29 cellular contexts compared by ENCODE assay signal in the genomic region with DNA sequence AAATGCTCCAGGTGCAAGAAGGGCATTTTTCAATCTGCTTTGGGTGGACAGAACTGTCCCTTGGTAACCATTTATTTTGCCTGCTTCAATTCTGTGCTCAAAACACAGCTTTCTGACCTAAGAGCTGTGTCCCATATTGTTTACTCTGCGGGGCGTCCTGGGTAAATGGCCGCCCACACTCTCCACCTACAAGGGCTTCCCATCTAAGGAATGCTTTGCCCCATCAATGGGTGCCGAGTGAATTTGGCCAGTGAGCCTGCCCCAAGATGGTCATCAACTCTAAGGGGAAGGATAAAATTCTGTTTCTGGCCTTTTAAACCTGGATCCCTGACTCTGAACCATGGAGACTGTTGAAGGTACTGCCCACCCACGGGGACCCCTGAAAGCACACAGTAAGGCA.
"Had no signal": no experiment of that assay in that cellular context is flagged by ENCODE, and none has a peak within 500 bp of the region (broad histone marks: within the 10 kb centered on the region; RNA-seq: fewer than 3 reads in every experiment).

No MANE protein-coding gene starts in this region.

- H3K36me3 ChIP-seq: stomach, suprapubic skin, thoracic aorta, thyroid gland, tibial artery, tibial nerve, transverse colon, upper lobe of left lung, upper lobe of right lung, uterus, vagina had no signal

- FAIRE-seq: urothelium cell line had no signal

- H3K4me3 ChIP-seq: stomach, suprapubic skin, testis, thoracic aorta, thyroid gland, tibial artery, tibial nerve, transverse colon, upper lobe of left lung, upper lobe of right lung, uterus, vagina had no signal

- ATAC-seq: stimulated activated effector memory CD8-positive, alpha-beta T cell treated with anti-CD3 and anti-CD28 coated beads, Interleukin-12 subunit alpha, Interleukin-12 subunit beta, amount 100 ng/mL, for 72 hours; stimulated activated memory B cell treated with anti-CD40 and anti-IgM and Interleukin-4, amounts not matched to agents 10 μg/mL and 1 μg/mL and 100 μg/mL, for 72 hours; stimulated activated naive B cell treated with anti-CD40 and anti-IgM and Interleukin-4, amounts not matched to agents 10 μg/mL and 1 μg/mL and 100 μg/mL, for 72 hours; stimulated activated naive CD8-positive, alpha-beta T cell treated with anti-CD3 and anti-CD28 coated beads, Interleukin-15, amount 100 ng/mL, for 72 hours; stimulated activated naive CD8-positive, alpha-beta T cell treated with anti-CD3 and anti-CD28 coated beads, Interleukin-15, Interleukin-2, amounts not matched to agents 100 U/mL and 50 U/mL, for 24 hours; upper lobe of right lung had no signal

- H3K4me1 Mint-ChIP-seq: stimulated activated effector memory CD8-positive, alpha-beta T cell treated with anti-CD3 and anti-CD28 coated beads, Interleukin-12 subunit alpha, Interleukin-12 subunit beta, amount 100 ng/mL, for 72 hours; stimulated activated memory B cell treated with anti-CD40 and anti-IgM and Interleukin-4, amounts not matched to agents 10 μg/mL and 1 μg/mL and 100 μg/mL, for 72 hours; stimulated activated naive CD8-positive, alpha-beta T cell treated with anti-CD3 and anti-CD28 coated beads, Interleukin-15, amount 100 ng/mL, for 72 hours had no signal

- DNase-seq: stimulated activated CD4-positive, alpha-beta T cell treated with anti-CD3 and anti-CD28 coated beads, Interleukin-2, amount 100 ng/mL, for 48 hours; stimulated activated CD4-positive, alpha-beta T cell treated with anti-CD3 and anti-CD28 coated beads, Interleukin-4, amount 100 ng/mL, for 1 hour; stimulated activated CD4-positive, alpha-beta T cell treated with anti-CD3 and anti-CD28 coated beads, Interleukin-4, amount 100 ng/mL, for 24 hours; stimulated activated CD4-positive, alpha-beta T cell treated with anti-CD3 and anti-CD28 coated beads, Interleukin-4, amount 100 ng/mL, for 4 hours; stimulated activated CD8-positive, alpha-beta memory T cell treated with anti-CD3 and anti-CD28 coated beads, Interleukin-4, amount 100 ng/mL, for 48 hours; stimulated activated naive B cell treated with anti-CD40 and anti-IgM and Interleukin-4, amounts not matched to agents 10 μg/mL and 1 μg/mL and 100 μg/mL, for 72 hours; stimulated activated naive CD4-positive, alpha-beta T cell; stimulated activated naive CD4-positive, alpha-beta T cell treated with Interleukin-2 at 50 U/mL for 16 hours; stimulated activated naive CD8-positive, alpha-beta T cell treated with anti-CD3 and anti-CD28 coated beads, Interleukin-15, amount 100 ng/mL, for 72 hours; stimulated activated naive CD8-positive, alpha-beta T cell treated with anti-CD3 and anti-CD28 coated beads, Interleukin-15, Interleukin-2, amounts not matched to agents 100 U/mL and 50 U/mL, for 24 hours; stomach; substantia nigra; testis; thyroid gland; tibial artery; transverse colon; trophoblast cell; upper lobe of left lung; upper lobe of right lung; uterus had no signal

- H3K27me3 ChIP-seq: testis, thyroid gland, tibial nerve, transverse colon, upper lobe of left lung, uterus, vagina had no signal

- H3K4me1 ChIP-seq: stomach, suprapubic skin, testis, thyroid gland, tibial artery, transverse colon, uterus had no signal

- H3K9me3 Mint-ChIP-seq: stimulated activated effector memory CD8-positive, alpha-beta T cell treated with anti-CD3 and anti-CD28 coated beads, Interleukin-12 subunit alpha, Interleukin-12 subunit beta, amount 100 ng/mL, for 72 hours; stimulated activated memory B cell treated with anti-CD40 and anti-IgM and Interleukin-4, amounts not matched to agents 10 μg/mL and 1 μg/mL and 100 μg/mL, for 72 hours; stimulated activated naive B cell treated with anti-CD40 and anti-IgM and Interleukin-4, amounts not matched to agents 10 μg/mL and 1 μg/mL and 100 μg/mL, for 72 hours; stimulated activated naive CD8-positive, alpha-beta T cell treated with anti-CD3 and anti-CD28 coated beads, Interleukin-15, amount 100 ng/mL, for 72 hours; stimulated activated naive CD8-positive, alpha-beta T cell treated with anti-CD3 and anti-CD28 coated beads, Interleukin-15, Interleukin-2, amounts not matched to agents 100 ng/mL and 50 ng/mL, for 24 hours; type B pancreatic cell had no signal

- H3K36me3 Mint-ChIP-seq: stimulated activated effector memory CD8-positive, alpha-beta T cell treated with anti-CD3 and anti-CD28 coated beads, Interleukin-12 subunit alpha, Interleukin-12 subunit beta, amount 100 ng/mL, for 72 hours; stimulated activated memory B cell treated with anti-CD40 and anti-IgM and Interleukin-4, amounts not matched to agents 10 μg/mL and 1 μg/mL and 100 μg/mL, for 72 hours; stimulated activated naive B cell treated with anti-CD40 and anti-IgM and Interleukin-4, amounts not matched to agents 10 μg/mL and 1 μg/mL and 100 μg/mL, for 72 hours; type B pancreatic cell had no signal

- H3K4me3 Mint-ChIP-seq: stimulated activated effector memory CD8-positive, alpha-beta T cell treated with anti-CD3 and anti-CD28 coated beads, Interleukin-12 subunit alpha, Interleukin-12 subunit beta, amount 100 ng/mL, for 72 hours; stimulated activated memory B cell treated with anti-CD40 and anti-IgM and Interleukin-4, amounts not matched to agents 10 μg/mL and 1 μg/mL and 100 μg/mL, for 72 hours; stimulated activated naive B cell treated with anti-CD40 and anti-IgM and Interleukin-4, amounts not matched to agents 10 μg/mL and 1 μg/mL and 100 μg/mL, for 72 hours; stimulated activated naive CD8-positive, alpha-beta T cell treated with anti-CD3 and anti-CD28 coated beads, Interleukin-15, amount 100 ng/mL, for 72 hours; stimulated activated naive CD8-positive, alpha-beta T cell treated with anti-CD3 and anti-CD28 coated beads, Interleukin-15, Interleukin-2, amounts not matched to agents 100 ng/mL and 50 ng/mL, for 24 hours; type B pancreatic cell had no signal

- H3K9me3 ChIP-seq: stomach, suprapubic skin, testis, thoracic aorta, thyroid gland, tibial artery, tibial nerve, transverse colon, upper lobe of left lung, upper lobe of right lung, uterus, vagina had no signal

- H3K27ac Mint-ChIP-seq: stimulated activated effector memory CD8-positive, alpha-beta T cell treated with anti-CD3 and anti-CD28 coated beads, Interleukin-12 subunit alpha, Interleukin-12 subunit beta, amount 100 ng/mL, for 72 hours; stimulated activated memory B cell treated with anti-CD40 and anti-IgM and Interleukin-4, amounts not matched to agents 10 μg/mL and 1 μg/mL and 100 μg/mL, for 72 hours; stimulated activated naive B cell treated with anti-CD40 and anti-IgM and Interleukin-4, amounts not matched to agents 10 μg/mL and 1 μg/mL and 100 μg/mL, for 72 hours; stimulated activated naive CD8-positive, alpha-beta T cell treated with anti-CD3 and anti-CD28 coated beads, Interleukin-15, amount 100 ng/mL, for 72 hours; stimulated activated naive CD8-positive, alpha-beta T cell treated with anti-CD3 and anti-CD28 coated beads, Interleukin-15, Interleukin-2, amounts not matched to agents 100 ng/mL and 50 ng/mL, for 24 hours; type B pancreatic cell had no signal

- H3K27ac ChIP-seq: stomach, suprapubic skin, testis, thoracic aorta, thyroid gland, tibial artery, tibial nerve, transverse colon, upper lobe of left lung, upper lobe of right lung, uterus, vagina had no signal
